ENCODE assay signal across 19 cellular contexts in genomic region chr20:17676378-17676759, GRCh38. TPM values are rescaled to one million over a fixed set of nuclear protein-coding genes. Genes with fewer than 3 reads are reported as not detected.
DNase-seq lines count a peak whose midpoint lies in the region; ATAC-seq and TF ChIP-seq lines count a peak whose summit lies in the region.
"Had no signal": no experiment of that assay in that cellular context is flagged by ENCODE, and none has a peak within 500 bp of the region (broad histone marks: within the 10 kb centered on the region; RNA-seq: fewer than 3 reads in every experiment).

No MANE protein-coding gene starts in this region.

- H3K27me3 ChIP-seq in GM23248 (replicated peaks; ENCODE audit: insufficient read depth): no peaks in the 10 kb centered on the region
- H3K27me3 ChIP-seq in adrenal gland: no peaks in the 10 kb centered on the region
- H3K27me3 ChIP-seq in hepatocyte: no peaks in the 10 kb centered on the region
- H3K27me3 ChIP-seq in CD8-positive, alpha-beta memory T cell (ENCODE audit: insufficient read depth, low read length, poor library complexity, severe bottlenecking): no peaks in the 10 kb centered on the region

- WGBS in GM23248 (ENCODE audit: low coverage in 1 of 2, low lambda C conversion rate in 2 of 2, missing lambda C conversion rate in 2 of 2), 2 experiments: 80 to 90% methylated on average over 4 of the region's 4 CpGs
- 78 to 86% (median 83%) methylated on average over 3 to 4 of the region's 4 CpGs for WGBS in adrenal gland, 4 donors
- 94% methylated on average over 4 of the region's 4 CpGs for WGBS in hepatocyte (ENCODE audit: low lambda C conversion rate, missing lambda C conversion rate)

- POLR2A ChIA-PET in CD8-positive, alpha-beta memory T cell (lab: Charles Lee): no interaction called here

- no peaks in the 10 kb centered on the region for H3K27me3 Mint-ChIP-seq in activated T-cell treated with anti-CD3 and anti-CD28 coated beads, Interleukin-2, amount 50 U/mL, for 72 hours (ENCODE audit: low read depth)
- no peaks in the 10 kb centered on the region for H3K27me3 Mint-ChIP-seq in CD8-positive, alpha-beta memory T cell

- no peak overlapping the region for H3K4me3 Mint-ChIP-seq in stimulated activated effector memory CD8-positive, alpha-beta T cell treated with anti-CD3 and anti-CD28 coated beads, Interleukin-12 subunit alpha, Interleukin-12 subunit beta, amount 100 ng/mL, for 72 hours
- no peak overlapping the region for H3K4me3 Mint-ChIP-seq in activated T-cell treated with anti-CD3 and anti-CD28 coated beads, Interleukin-2, amount 50 U/mL, for 72 hours
- peak overlapping the region in 1 of 7 donors; percentile 65 for H3K4me3 Mint-ChIP-seq in CD8-positive, alpha-beta memory T cell

- H3K4me1 Mint-ChIP-seq in stimulated activated effector memory CD8-positive, alpha-beta T cell treated with anti-CD3 and anti-CD28 coated beads, Interleukin-12 subunit alpha, Interleukin-12 subunit beta, amount 100 ng/mL, for 72 hours: peaks cover 39% of the 10 kb centered on the region
- peaks cover 5% of the 10 kb centered on the region for H3K4me1 Mint-ChIP-seq in activated T-cell treated with anti-CD3 and anti-CD28 coated beads, Interleukin-2, amount 50 U/mL, for 72 hours (ENCODE audit: low read depth)
- peaks cover 17 to 26% (median 26%) of the 10 kb centered on the region in 3 donors for H3K4me1 Mint-ChIP-seq in CD8-positive, alpha-beta memory T cell

- H3K36me3 Mint-ChIP-seq in stimulated activated effector memory CD8-positive, alpha-beta T cell treated with anti-CD3 and anti-CD28 coated beads, Interleukin-12 subunit alpha, Interleukin-12 subunit beta, amount 100 ng/mL, for 72 hours: peaks cover 15% of the 10 kb centered on the region
- H3K36me3 Mint-ChIP-seq in activated T-cell treated with anti-CD3 and anti-CD28 coated beads, Interleukin-2, amount 50 U/mL, for 72 hours (ENCODE audit: insufficient read depth in 2 of 2): peaks cover 0 to 2% of the 10 kb centered on the region in 2 donors
- peaks cover 0 to 13% (median 5%) of the 10 kb centered on the region in 3 donors for H3K36me3 Mint-ChIP-seq in CD8-positive, alpha-beta memory T cell

- no peak overlapping the region for H3K4me3 ChIP-seq in GM23248
- H3K4me3 ChIP-seq in adrenal gland: no peak overlapping the region
- no peak overlapping the region for H3K4me3 ChIP-seq in hepatocyte
- H3K4me3 ChIP-seq in CD8-positive, alpha-beta memory T cell (ENCODE audit: low read length): no peak overlapping the region
- H3K4me3 ChIP-seq: A549 had no signal

- peaks cover 96% of the 10 kb centered on the region for H3K79me2 ChIP-seq in GM23248 (ENCODE audit: insufficient read depth)
- H3K79me2 ChIP-seq in hepatocyte: peaks cover 96% of the 10 kb centered on the region

- H3K36me3 ChIP-seq in GM23248 (ENCODE audit: low read depth): peaks cover 20% of the 10 kb centered on the region; the same call in 1 of the 2 replicates
- peaks cover 0 to 17% of the 10 kb centered on the region in 2 donors for H3K36me3 ChIP-seq in adrenal gland (replicated peaks in 1 of 2)
- no peaks in the 10 kb centered on the region for H3K36me3 ChIP-seq in hepatocyte (replicated peaks; ENCODE audit: insufficient read depth, low read depth)
- no peaks in the 10 kb centered on the region for H3K36me3 ChIP-seq in CD8-positive, alpha-beta memory T cell (ENCODE audit: insufficient read depth, low read length)

- H4K20me1 ChIP-seq in GM23248 (ENCODE audit: insufficient read depth) (peaks cover 70% of the 10 kb centered on the region; the same call in 1 of the 2 replicates), hepatocyte (ENCODE audit: insufficient read depth, poor library complexity, severe bottlenecking) (peaks cover 96% of the 10 kb centered on the region)

- H3K9ac ChIP-seq in GM23248: peak overlapping the region; percentile 49

- TF ChIP-seq CTCF in adrenal gland (IDR thresholded peaks at IDR 0.05): no peak
- no peak for TF ChIP-seq CTCF in hepatocyte (IDR thresholded peaks at IDR 0.05; ENCODE audit: poor library complexity)

- no peak for TF ChIP-seq POLR2A in adrenal gland (IDR thresholded peaks at IDR 0.05)

- peaks cover 55% of the 10 kb centered on the region for H3F3A ChIP-seq in GM23248 (ENCODE audit: insufficient read depth)

- DNase-seq in GM23248: no peak
- DNase-seq in adrenal gland: peak in 1 of 7 donors; percentile 47
- DNase-seq in hepatocyte (ENCODE audit: low spot score): no peak
- no peak for DNase-seq in stimulated activated effector memory CD8-positive, alpha-beta T cell treated with anti-CD3 and anti-CD28 coated beads, Interleukin-12 subunit alpha, Interleukin-12 subunit beta, amount 100 ng/mL, for 72 hours (ENCODE audit: low spot score in 2 of 2)
- no peak for DNase-seq in activated T-cell treated with anti-CD3 and anti-CD28 coated beads, Interleukin-2, amount 50 U/mL, for 72 hours
- no peak for DNase-seq in NCI-H774 (lab: John Stamatoyannopoulos, UW)
- DNase-seq in CD8-positive, alpha-beta memory T cell: no peak
- DNase-seq: Calu3, DMS79, KG1, NCI-H1092, NCI-H1694, NCI-H446, Right ventricle myocardium superior had no signal

- H3K9me2 ChIP-seq in GM23248 (ENCODE audit: insufficient read depth): no peaks in the 10 kb centered on the region
- H3K9me2 ChIP-seq in hepatocyte (replicated peaks; ENCODE audit: insufficient read depth): no peaks in the 10 kb centered on the region

- H2AFZ ChIP-seq in GM23248 (no peak overlapping the region), hepatocyte (no peak overlapping the region)

- peaks cover 59% of the 10 kb centered on the region for H3K4me1 ChIP-seq in GM23248 (ENCODE audit: insufficient read depth)
- peaks cover 17 to 59% of the 10 kb centered on the region in 2 donors for H3K4me1 ChIP-seq in adrenal gland (replicated peaks in 1 of 2)
- peaks cover 43% of the 10 kb centered on the region for H3K4me1 ChIP-seq in hepatocyte (ENCODE audit: insufficient read depth)
- peaks cover 13% of the 10 kb centered on the region for H3K4me1 ChIP-seq in CD8-positive, alpha-beta memory T cell (ENCODE audit: insufficient read depth, low read length)

- CTCF ChIA-PET in CD8-positive, alpha-beta memory T cell (lab: Charles Lee): no interaction called here

- H3K27ac Mint-ChIP-seq in stimulated activated effector memory CD8-positive, alpha-beta T cell treated with anti-CD3 and anti-CD28 coated beads, Interleukin-12 subunit alpha, Interleukin-12 subunit beta, amount 100 ng/mL, for 72 hours: peak overlapping the region; percentile 41
- H3K27ac Mint-ChIP-seq in activated T-cell treated with anti-CD3 and anti-CD28 coated beads, Interleukin-2, amount 50 U/mL, for 72 hours: no peak overlapping the region
- H3K27ac Mint-ChIP-seq in CD8-positive, alpha-beta memory T cell: peak overlapping the region in 1 of 8 donors; percentile 50

- intact Hi-C loops in adrenal gland (cut with DNase I): loop anchor here in 1 of 2 donors (10.0 kb wide), 1 partner anchor 318 kb away; no protein-coding TSS in a partner anchor

- peak overlapping the region; percentile 11 for H3K4me2 ChIP-seq in GM23248 (ENCODE audit: unreplicated experiment)
- H3K4me2 ChIP-seq in hepatocyte: no peak overlapping the region
- H3K4me2 ChIP-seq: A549 had no signal

- in situ Hi-C loops in GM23248 (cut with MboI): loop anchor here (10.0 kb wide), 1 partner anchor 218 kb away; no protein-coding TSS in a partner anchor

- H3K9me3 Mint-ChIP-seq in stimulated activated effector memory CD8-positive, alpha-beta T cell treated with anti-CD3 and anti-CD28 coated beads, Interleukin-12 subunit alpha, Interleukin-12 subunit beta, amount 100 ng/mL, for 72 hours: no peaks in the 10 kb centered on the region
- no peaks in the 10 kb centered on the region for H3K9me3 Mint-ChIP-seq in activated T-cell treated with anti-CD3 and anti-CD28 coated beads, Interleukin-2, amount 50 U/mL, for 72 hours
- no peaks in the 10 kb centered on the region for H3K9me3 Mint-ChIP-seq in CD8-positive, alpha-beta memory T cell

- H3K27ac ChIP-seq in GM23248 (peak overlapping the region; percentile 66), adrenal gland (peak overlapping the region in 3 of 5 donors; percentile 14 to 45 (median 43)), hepatocyte (peak overlapping the region; percentile 26)
- H3K27ac ChIP-seq in CD8-positive, alpha-beta memory T cell (ENCODE audit: low read depth, low read length): no peak overlapping the region
- H3K27ac ChIP-seq: A549, C4-2B had no signal

- no peak for ATAC-seq in stimulated activated effector memory CD8-positive, alpha-beta T cell treated with anti-CD3 and anti-CD28 coated beads, Interleukin-12 subunit alpha, Interleukin-12 subunit beta, amount 100 ng/mL, for 72 hours
- no peak for ATAC-seq in activated T-cell treated with anti-CD3 and anti-CD28 coated beads, Interleukin-2, amount 50 U/mL, for 72 hours (replicated peaks in 1 of 2)
- ATAC-seq in HG03280 (IDR thresholded peaks at IDR 0.05; ENCODE audit: unreplicated experiment): no peak
- ATAC-seq: A549 had no signal

- no peaks in the 10 kb centered on the region for H3K9me3 ChIP-seq in GM23248 (ENCODE audit: low read depth)
- H3K9me3 ChIP-seq in adrenal gland (replicated peaks in 1 of 3): no peaks in the 10 kb centered on the region
- H3K9me3 ChIP-seq in hepatocyte (ENCODE audit: low read depth): no peaks in the 10 kb centered on the region
- no peaks in the 10 kb centered on the region for H3K9me3 ChIP-seq in CD8-positive, alpha-beta memory T cell (ENCODE audit: low read length)
- H3K9me3 ChIP-seq: A549 had no signal

RNA-seq across cellular contexts. Expression of gene RRBP1, which starts 5.7 kb away (rescaled TPM):
- 182 and 231 TPM in 2 replicates for total RNA-seq in GM23248 (2014; rRNA removed; shearing (Covaris generic))
- 127 and 131 TPM in 2 replicates for polyA plus RNA-seq in GM23248 (2016; fragmentation: Nextera tagmentation; extraction: Ambion mirVana)
- 100 to 1,000 TPM in 6 of 8 donors, 10 to 100 TPM in 2; 78.0 to 261 (median 131) TPM for total RNA-seq in adrenal gland
- polyA plus RNA-seq in adrenal gland: 100 to 1,000 TPM; 107 to 168 (median 125) TPM
- 182 and 193 TPM in 2 replicates for total RNA-seq in hepatocyte
- polyA plus RNA-seq in hepatocyte: 242 and 274 TPM in 2 replicates
- 10 to 100 TPM; 17.1 to 25.7 TPM for total RNA-seq in activated T-cell treated with anti-CD3 and anti-CD28 coated beads, Interleukin-2, amount 50 U/mL, for 72 hours
- 10 to 100 TPM; 22.8 to 25.3 TPM for total RNA-seq in CD8-positive, alpha-beta memory T cell
- 17.4 TPM for polyA plus RNA-seq in CD8-positive, alpha-beta memory T cell

RNA-seq across cellular contexts. Expression of gene BANF2, which starts 23.4 kb away (rescaled TPM):
- total RNA-seq in GM23248 (2014; rRNA removed; shearing (Covaris generic)): not detected in 2 replicates
- polyA plus RNA-seq in GM23248 (2016; fragmentation: Nextera tagmentation; extraction: Ambion mirVana): not detected in 2 replicates
- total RNA-seq in adrenal gland: not detected
- polyA plus RNA-seq in adrenal gland: not detected
- total RNA-seq in hepatocyte: not detected in 2 replicates
- polyA plus RNA-seq in hepatocyte: not detected in 2 replicates
- total RNA-seq in activated T-cell treated with anti-CD3 and anti-CD28 coated beads, Interleukin-2, amount 50 U/mL, for 72 hours: not detected
- total RNA-seq in CD8-positive, alpha-beta memory T cell: not detected
- polyA plus RNA-seq in CD8-positive, alpha-beta memory T cell: not detected
- total RNA-seq: Calu3, G401, MCF 10A, Right ventricle myocardium superior had no signal
- polyA plus RNA-seq: A549 had no signal
